8 cellular contexts compared by ENCODE assay signal in the genomic region with DNA sequence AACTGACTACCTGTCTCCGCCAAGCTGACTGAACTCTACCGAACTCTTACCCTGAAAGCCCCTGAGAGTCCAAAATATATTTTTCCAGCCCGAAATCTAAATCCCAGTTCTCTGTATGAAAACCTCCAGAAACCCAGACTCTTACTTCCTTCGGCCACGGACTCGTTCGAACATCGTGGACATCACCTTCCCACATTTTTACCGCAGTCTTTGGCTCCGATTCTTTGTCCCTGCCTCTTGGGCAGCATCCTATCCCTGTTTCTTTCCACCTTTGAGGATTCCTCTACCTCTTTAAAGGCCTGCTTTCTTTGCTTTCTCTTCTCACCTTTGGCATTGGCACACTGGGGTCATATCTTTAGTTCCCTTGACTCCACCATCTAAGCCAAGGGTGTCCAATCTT. TPM values are rescaled to one million over a fixed set of nuclear protein-coding genes. Genes with fewer than 3 reads are reported as not detected.
DNase-seq lines count a peak whose midpoint lies in the region; ATAC-seq, FAIRE-seq and TF ChIP-seq lines count a peak whose summit lies in the region.

No MANE protein-coding gene starts in this region.

- TF ChIP-seq CTCF in keratinocyte (optimal IDR thresholded peaks at IDR 0.05 in 1 of 3, IDR thresholded peaks at IDR 0.05 in 1 of 3, conservative IDR thresholded peaks at IDR 0.05 in 1 of 3; ENCODE audit: extremely low read depth in 1 of 3, insufficient read depth in 2 of 3, low read length in 3 of 3) = no peak

- peak overlapping the region; percentile 98 for H3K4me2 ChIP-seq in keratinocyte (ENCODE audit: control insufficient read depth, extremely low read depth, insufficient read depth, low read depth, low read length)

- DNase-seq in activated CD4-positive, alpha-beta T cell treated with anti-CD3 and anti-CD28 coated beads for 36 hours = no peak
- DNase-seq in activated CD4-positive, alpha-beta T cell treated with anti-CD3 and anti-CD28 coated beads for 1 hour = no peak
- DNase-seq in activated T-helper 2 cell treated with anti-CD3 and anti-CD28 coated beads, Interferon-gamma antibody, Interleukin-2, Interleukin-4, amounts not matched to agents 10 μg/mL and 5 μg/mL and 100 μg/mL, durations not matched to agents 14 hours and 24 hours and 36 hours (ENCODE audit: low spot score) = no peak
- no peak for DNase-seq in keratinocyte (ENCODE audit: low read depth, low spot score)
- no peak for DNase-seq in AG20443 (ENCODE audit: low spot score)

- ATAC-seq in activated CD4-positive, alpha-beta T cell treated with anti-CD3 and anti-CD28 coated beads for 36 hours = no peak
- no peak for ATAC-seq in GM18868 (IDR thresholded peaks at IDR 0.05; ENCODE audit: unreplicated experiment)
- ATAC-seq in GM18502 (IDR thresholded peaks at IDR 0.05; ENCODE audit: poor library complexity, unreplicated experiment) = no peak

- peaks cover 49% of the 10 kb centered on the region for H3K4me1 Mint-ChIP-seq in activated CD4-positive, alpha-beta T cell treated with anti-CD3 and anti-CD28 coated beads for 36 hours
- H3K4me1 Mint-ChIP-seq in activated T-helper 2 cell treated with anti-CD3 and anti-CD28 coated beads, Interferon-gamma antibody, Interleukin-2, Interleukin-4, amounts not matched to agents 10 μg/mL and 5 μg/mL and 100 μg/mL, durations not matched to agents 14 hours and 24 hours and 36 hours (ENCODE audit: low read depth) = peaks cover 48% of the 10 kb centered on the region

- no peak for FAIRE-seq in keratinocyte (lab: Jason Lieb, UNC)

- H3K27ac ChIP-seq in keratinocyte (ENCODE audit: control insufficient read depth, insufficient read depth, low read length) (peak overlapping the region; percentile 88), temporal lobe (ENCODE audit: low read depth, low read length) (peak overlapping the region; percentile 77)

- CTCF ChIA-PET in activated CD4-positive, alpha-beta T cell treated with anti-CD3 and anti-CD28 coated beads for 36 hours (lab: Charles Lee) = interaction anchor here (1.1 to 1.4 kb wide), 2 partner anchors 11 to 38 kb away, joined by 7 to 8 read pairs; no protein-coding TSS in a partner anchor

- H3K4me3 Mint-ChIP-seq in activated CD4-positive, alpha-beta T cell treated with anti-CD3 and anti-CD28 coated beads for 36 hours = peak overlapping the region; percentile 97
- peak overlapping the region; percentile 92 for H3K4me3 Mint-ChIP-seq in activated T-helper 2 cell treated with anti-CD3 and anti-CD28 coated beads, Interferon-gamma antibody, Interleukin-2, Interleukin-4, amounts not matched to agents 10 μg/mL and 5 μg/mL and 100 μg/mL, durations not matched to agents 14 hours and 24 hours and 36 hours (ENCODE audit: low read depth)

- intact Hi-C loops in activated CD4-positive, alpha-beta T cell treated with anti-CD3 and anti-CD28 coated beads for 36 hours (cut with DNase I, micrococcal nuclease) = loop anchor here (2.0 to 10.0 kb wide), 4 partner anchors 61 to 501 kb away; partner anchors contain the start of genes DHCR24 (in 1 of the 2), PARS2 (in 1 of the 2) and TTC4 (in 1 of the 2)
- intact Hi-C loops in activated T-helper 2 cell treated with anti-CD3 and anti-CD28 coated beads, Interferon-gamma antibody, Interleukin-2, Interleukin-4, amounts not matched to agents 10 μg/mL and 5 μg/mL and 100 μg/mL, durations not matched to agents 14 hours and 24 hours and 36 hours (cut with micrococcal nuclease) = loop anchor here (2.0 to 5.0 kb wide), 3 partner anchors 41 to 143 kb away; no protein-coding TSS in a partner anchor

- dilution Hi-C loops in keratinocyte (cut with MboI; ENCODE audit: extremely low pct_ligation_motif_present, low sequenced_read_pairs) = no loop called here

- H3K79me2 ChIP-seq in keratinocyte (ENCODE audit: control insufficient read depth, insufficient read depth, low read length) = peaks cover 47% of the 10 kb centered on the region

- H3K9me3 Mint-ChIP-seq in activated CD4-positive, alpha-beta T cell treated with anti-CD3 and anti-CD28 coated beads for 36 hours (ENCODE audit: low read depth) = no peaks in the 10 kb centered on the region
- no peaks in the 10 kb centered on the region for H3K9me3 Mint-ChIP-seq in activated T-helper 2 cell treated with anti-CD3 and anti-CD28 coated beads, Interferon-gamma antibody, Interleukin-2, Interleukin-4, amounts not matched to agents 10 μg/mL and 5 μg/mL and 100 μg/mL, durations not matched to agents 14 hours and 24 hours and 36 hours

- H3K27me3 ChIP-seq in keratinocyte (ENCODE audit: control insufficient read depth, extremely low read depth, insufficient read depth, low read length) = no peaks in the 10 kb centered on the region

- no peaks in the 10 kb centered on the region for H3K9me3 ChIP-seq in keratinocyte (ENCODE audit: control insufficient read depth, low read depth, low read length)

- no peaks in the 10 kb centered on the region for H3K36me3 ChIP-seq in keratinocyte (ENCODE audit: control insufficient read depth in 2 of 2, extremely low read depth in 1 of 2, insufficient read depth in 2 of 2, low read length in 2 of 2)

- peaks cover 9% of the 10 kb centered on the region for H3K36me3 Mint-ChIP-seq in activated CD4-positive, alpha-beta T cell treated with anti-CD3 and anti-CD28 coated beads for 36 hours (ENCODE audit: low read depth)
- peaks cover 24% of the 10 kb centered on the region for H3K36me3 Mint-ChIP-seq in activated T-helper 2 cell treated with anti-CD3 and anti-CD28 coated beads, Interferon-gamma antibody, Interleukin-2, Interleukin-4, amounts not matched to agents 10 μg/mL and 5 μg/mL and 100 μg/mL, durations not matched to agents 14 hours and 24 hours and 36 hours (ENCODE audit: low read depth)

- H3K4me1 ChIP-seq in keratinocyte (ENCODE audit: control insufficient read depth, extremely low read depth, insufficient read depth, low read length) = peaks cover 26% of the 10 kb centered on the region

- peaks cover 4% of the 10 kb centered on the region for H3K9me1 ChIP-seq in keratinocyte (ENCODE audit: control insufficient read depth, extremely low read depth, insufficient read depth, low read length)

- H4K20me1 ChIP-seq in keratinocyte (ENCODE audit: control insufficient read depth, extremely low read depth, insufficient read depth, low read length) = peaks cover 6% of the 10 kb centered on the region

- H3K27me3 Mint-ChIP-seq in activated CD4-positive, alpha-beta T cell treated with anti-CD3 and anti-CD28 coated beads for 36 hours = no peaks in the 10 kb centered on the region
- H3K27me3 Mint-ChIP-seq in activated T-helper 2 cell treated with anti-CD3 and anti-CD28 coated beads, Interferon-gamma antibody, Interleukin-2, Interleukin-4, amounts not matched to agents 10 μg/mL and 5 μg/mL and 100 μg/mL, durations not matched to agents 14 hours and 24 hours and 36 hours (ENCODE audit: low read depth) = no peaks in the 10 kb centered on the region

- H3K27ac Mint-ChIP-seq in activated CD4-positive, alpha-beta T cell treated with anti-CD3 and anti-CD28 coated beads for 36 hours = peak overlapping the region; percentile 100
- peak overlapping the region; percentile 94 for H3K27ac Mint-ChIP-seq in activated T-helper 2 cell treated with anti-CD3 and anti-CD28 coated beads, Interferon-gamma antibody, Interleukin-2, Interleukin-4, amounts not matched to agents 10 μg/mL and 5 μg/mL and 100 μg/mL, durations not matched to agents 14 hours and 24 hours and 36 hours

- peak overlapping the region; percentile 95 for H2AFZ ChIP-seq in keratinocyte (ENCODE audit: control insufficient read depth, low read length)

- peak overlapping the region; percentile 93 for H3K9ac ChIP-seq in keratinocyte (ENCODE audit: control insufficient read depth, extremely low read depth, insufficient read depth, low read length)

- POLR2A ChIA-PET in activated CD4-positive, alpha-beta T cell treated with anti-CD3 and anti-CD28 coated beads for 36 hours (lab: Charles Lee) = interaction anchor here (1.0 kb wide), 1 partner anchor 86 kb away, joined by 3 read pairs; no protein-coding TSS in a partner anchor

- peak overlapping the region; percentile 71 to 79 (median 74) for H3K4me3 ChIP-seq in keratinocyte (ENCODE audit: control insufficient read depth in 2 of 3, extremely low read depth in 1 of 3, insufficient read depth in 2 of 3, low read depth in 1 of 3, low read length in 3 of 3)

RNA-seq across cellular contexts. Expression of gene USP24, which starts 0.9 kb away (rescaled TPM):
- total RNA-seq in activated CD4-positive, alpha-beta T cell treated with anti-CD3 and anti-CD28 coated beads for 36 hours = 10 to 100 TPM; 37.0 to 39.7 TPM
- total RNA-seq in activated T-helper 2 cell treated with anti-CD3 and anti-CD28 coated beads, Interferon-gamma antibody, Interleukin-2, Interleukin-4, amounts not matched to agents 10 μg/mL and 5 μg/mL and 100 μg/mL, durations not matched to agents 14 hours and 24 hours and 36 hours = 42.6 and 44.0 TPM in 2 replicates
- 15.4 to 22.5 TPM (median 17.1 TPM) in 3 replicates for polyA plus RNA-seq in keratinocyte
- 31.4 TPM for polyA plus RNA-seq in keratinocyte (2011; ENCODE audit: low read depth)
- 9.1 and 13.9 TPM in 2 replicates for polyA plus RNA-seq in keratinocyte (2011; cell fraction: cytosol; rRNA removed)
- 37.3 and 37.6 TPM in 2 replicates for polyA plus RNA-seq in keratinocyte (2011; cell fraction: nucleus; rRNA removed)
- 11.7 and 22.3 TPM in 2 replicates for polyA plus RNA-seq in keratinocyte (2012; ENCODE audit: low replicate concordance)
- polyA minus RNA-seq in keratinocyte = 14.9 to 74.8 TPM (median 41.3 TPM) in 3 replicates
- polyA minus RNA-seq in keratinocyte (2011; cell fraction: cytosol; rRNA and poly(A)+ RNA removed) = 16.3 TPM
- 52.0 and 98.7 TPM in 2 replicates for polyA minus RNA-seq in keratinocyte (2011; cell fraction: nucleus; rRNA and poly(A)+ RNA removed)
- total RNA-seq in temporal lobe = 75.7 TPM
